Comparison of ENCODE assay signal across 1 cellular context in the genomic region with DNA sequence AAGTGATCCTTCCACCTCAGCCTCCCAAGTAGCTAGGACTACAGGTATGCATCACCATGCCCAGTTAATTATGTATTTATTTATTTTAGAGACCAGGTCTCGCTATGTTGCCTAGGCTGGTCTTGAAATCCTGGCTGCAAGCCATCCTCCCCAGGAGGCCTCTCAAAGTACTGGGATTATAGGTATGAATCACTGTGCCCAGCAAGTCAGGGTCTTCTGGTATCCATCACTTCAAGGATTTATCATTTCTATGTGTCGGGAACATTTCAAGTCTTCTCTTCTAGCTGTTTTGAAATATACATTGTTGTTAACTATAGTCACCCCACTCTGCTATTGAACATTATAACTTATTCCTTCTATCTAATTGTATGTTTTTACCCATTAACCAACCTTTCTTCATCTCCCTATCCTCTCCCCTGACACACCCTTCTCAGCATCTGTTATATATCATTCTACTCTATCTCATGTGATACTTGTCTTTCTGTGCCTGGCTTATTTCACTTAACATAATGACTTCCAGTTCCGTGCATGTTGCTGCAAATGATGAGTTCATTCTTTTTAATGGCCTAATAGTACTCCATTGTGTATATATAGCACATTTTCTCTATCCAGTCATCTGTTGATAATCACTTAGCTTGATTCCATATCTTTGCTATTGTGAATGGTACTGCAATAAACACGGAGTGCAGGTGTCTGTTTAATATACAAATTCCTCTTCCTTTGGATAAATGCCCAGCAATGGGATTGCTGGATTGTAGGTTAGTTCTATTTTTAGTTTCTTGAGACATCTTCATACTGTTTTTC.
TF ChIP-seq lines count a peak whose summit lies in the region.

No MANE protein-coding gene starts in this region.

TF ChIP-seq in HEK293, 187 proteins besides CTCF, POLR2A, EP300 and RAD21 (continued from another document and continues in another):
- TF ChIP-seq, protein P1, sequence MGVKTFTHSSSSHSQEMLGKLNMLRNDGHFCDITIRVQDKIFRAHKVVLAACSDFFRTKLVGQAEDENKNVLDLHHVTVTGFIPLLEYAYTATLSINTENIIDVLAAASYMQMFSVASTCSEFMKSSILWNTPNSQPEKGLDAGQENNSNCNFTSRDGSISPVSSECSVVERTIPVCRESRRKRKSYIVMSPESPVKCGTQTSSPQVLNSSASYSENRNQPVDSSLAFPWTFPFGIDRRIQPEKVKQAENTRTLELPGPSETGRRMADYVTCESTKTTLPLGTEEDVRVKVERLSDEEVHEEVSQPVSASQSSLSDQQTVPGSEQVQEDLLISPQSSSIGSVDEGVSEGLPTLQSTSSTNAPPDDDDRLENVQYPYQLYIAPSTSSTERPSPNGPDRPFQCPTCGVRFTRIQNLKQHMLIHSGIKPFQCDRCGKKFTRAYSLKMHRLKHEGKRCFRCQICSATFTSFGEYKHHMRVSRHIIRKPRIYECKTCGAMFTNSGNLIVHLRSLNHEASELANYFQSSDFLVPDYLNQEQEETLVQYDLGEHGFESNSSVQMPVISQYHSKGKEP (tag by site-specific recombination; IDR thresholded peaks at IDR 0.05) = peak; percentile 92
- no peak for TF ChIP-seq SALL2 (tag by site-specific recombination; IDR thresholded peaks at IDR 0.05; ENCODE audit: borderline replicate concordance)
- TF ChIP-seq, protein P2, sequence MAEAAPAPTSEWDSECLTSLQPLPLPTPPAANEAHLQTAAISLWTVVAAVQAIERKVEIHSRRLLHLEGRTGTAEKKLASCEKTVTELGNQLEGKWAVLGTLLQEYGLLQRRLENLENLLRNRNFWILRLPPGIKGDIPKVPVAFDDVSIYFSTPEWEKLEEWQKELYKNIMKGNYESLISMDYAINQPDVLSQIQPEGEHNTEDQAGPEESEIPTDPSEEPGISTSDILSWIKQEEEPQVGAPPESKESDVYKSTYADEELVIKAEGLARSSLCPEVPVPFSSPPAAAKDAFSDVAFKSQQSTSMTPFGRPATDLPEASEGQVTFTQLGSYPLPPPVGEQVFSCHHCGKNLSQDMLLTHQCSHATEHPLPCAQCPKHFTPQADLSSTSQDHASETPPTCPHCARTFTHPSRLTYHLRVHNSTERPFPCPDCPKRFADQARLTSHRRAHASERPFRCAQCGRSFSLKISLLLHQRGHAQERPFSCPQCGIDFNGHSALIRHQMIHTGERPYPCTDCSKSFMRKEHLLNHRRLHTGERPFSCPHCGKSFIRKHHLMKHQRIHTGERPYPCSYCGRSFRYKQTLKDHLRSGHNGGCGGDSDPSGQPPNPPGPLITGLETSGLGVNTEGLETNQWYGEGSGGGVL (tag by site-specific recombination; IDR thresholded peaks at IDR 0.05) = 0 out of 2 replicates have a peak, but pooled peaks have one; percentile 22
- TF ChIP-seq, protein P3, sequence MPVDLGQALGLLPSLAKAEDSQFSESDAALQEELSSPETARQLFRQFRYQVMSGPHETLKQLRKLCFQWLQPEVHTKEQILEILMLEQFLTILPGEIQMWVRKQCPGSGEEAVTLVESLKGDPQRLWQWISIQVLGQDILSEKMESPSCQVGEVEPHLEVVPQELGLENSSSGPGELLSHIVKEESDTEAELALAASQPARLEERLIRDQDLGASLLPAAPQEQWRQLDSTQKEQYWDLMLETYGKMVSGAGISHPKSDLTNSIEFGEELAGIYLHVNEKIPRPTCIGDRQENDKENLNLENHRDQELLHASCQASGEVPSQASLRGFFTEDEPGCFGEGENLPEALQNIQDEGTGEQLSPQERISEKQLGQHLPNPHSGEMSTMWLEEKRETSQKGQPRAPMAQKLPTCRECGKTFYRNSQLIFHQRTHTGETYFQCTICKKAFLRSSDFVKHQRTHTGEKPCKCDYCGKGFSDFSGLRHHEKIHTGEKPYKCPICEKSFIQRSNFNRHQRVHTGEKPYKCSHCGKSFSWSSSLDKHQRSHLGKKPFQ (tag by site-specific recombination; IDR thresholded peaks at IDR 0.05) = 0 out of 2 replicates have a peak, but pooled peaks have one; percentile 35
- TF ChIP-seq, protein P4, sequence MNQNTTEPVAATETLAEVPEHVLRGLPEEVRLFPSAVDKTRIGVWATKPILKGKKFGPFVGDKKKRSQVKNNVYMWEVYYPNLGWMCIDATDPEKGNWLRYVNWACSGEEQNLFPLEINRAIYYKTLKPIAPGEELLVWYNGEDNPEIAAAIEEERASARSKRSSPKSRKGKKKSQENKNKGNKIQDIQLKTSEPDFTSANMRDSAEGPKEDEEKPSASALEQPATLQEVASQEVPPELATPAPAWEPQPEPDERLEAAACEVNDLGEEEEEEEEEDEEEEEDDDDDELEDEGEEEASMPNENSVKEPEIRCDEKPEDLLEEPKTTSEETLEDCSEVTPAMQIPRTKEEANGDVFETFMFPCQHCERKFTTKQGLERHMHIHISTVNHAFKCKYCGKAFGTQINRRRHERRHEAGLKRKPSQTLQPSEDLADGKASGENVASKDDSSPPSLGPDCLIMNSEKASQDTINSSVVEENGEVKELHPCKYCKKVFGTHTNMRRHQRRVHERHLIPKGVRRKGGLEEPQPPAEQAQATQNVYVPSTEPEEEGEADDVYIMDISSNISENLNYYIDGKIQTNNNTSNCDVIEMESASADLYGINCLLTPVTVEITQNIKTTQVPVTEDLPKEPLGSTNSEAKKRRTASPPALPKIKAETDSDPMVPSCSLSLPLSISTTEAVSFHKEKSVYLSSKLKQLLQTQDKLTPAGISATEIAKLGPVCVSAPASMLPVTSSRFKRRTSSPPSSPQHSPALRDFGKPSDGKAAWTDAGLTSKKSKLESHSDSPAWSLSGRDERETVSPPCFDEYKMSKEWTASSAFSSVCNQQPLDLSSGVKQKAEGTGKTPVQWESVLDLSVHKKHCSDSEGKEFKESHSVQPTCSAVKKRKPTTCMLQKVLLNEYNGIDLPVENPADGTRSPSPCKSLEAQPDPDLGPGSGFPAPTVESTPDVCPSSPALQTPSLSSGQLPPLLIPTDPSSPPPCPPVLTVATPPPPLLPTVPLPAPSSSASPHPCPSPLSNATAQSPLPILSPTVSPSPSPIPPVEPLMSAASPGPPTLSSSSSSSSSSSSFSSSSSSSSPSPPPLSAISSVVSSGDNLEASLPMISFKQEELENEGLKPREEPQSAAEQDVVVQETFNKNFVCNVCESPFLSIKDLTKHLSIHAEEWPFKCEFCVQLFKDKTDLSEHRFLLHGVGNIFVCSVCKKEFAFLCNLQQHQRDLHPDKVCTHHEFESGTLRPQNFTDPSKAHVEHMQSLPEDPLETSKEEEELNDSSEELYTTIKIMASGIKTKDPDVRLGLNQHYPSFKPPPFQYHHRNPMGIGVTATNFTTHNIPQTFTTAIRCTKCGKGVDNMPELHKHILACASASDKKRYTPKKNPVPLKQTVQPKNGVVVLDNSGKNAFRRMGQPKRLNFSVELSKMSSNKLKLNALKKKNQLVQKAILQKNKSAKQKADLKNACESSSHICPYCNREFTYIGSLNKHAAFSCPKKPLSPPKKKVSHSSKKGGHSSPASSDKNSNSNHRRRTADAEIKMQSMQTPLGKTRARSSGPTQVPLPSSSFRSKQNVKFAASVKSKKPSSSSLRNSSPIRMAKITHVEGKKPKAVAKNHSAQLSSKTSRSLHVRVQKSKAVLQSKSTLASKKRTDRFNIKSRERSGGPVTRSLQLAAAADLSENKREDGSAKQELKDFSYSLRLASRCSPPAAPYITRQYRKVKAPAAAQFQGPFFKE (tag by site-specific recombination; IDR thresholded peaks at IDR 0.05; ENCODE audit: borderline replicate concordance) = no peak
- TF ChIP-seq ZNF521 (tag by site-specific recombination; IDR thresholded peaks at IDR 0.05) = no peak
- no peak for TF ChIP-seq YY1 (tag by site-specific recombination; IDR thresholded peaks at IDR 0.05)
- 0 out of 2 replicates have a peak, but pooled peaks have one; percentile 40 for TF ChIP-seq ZXDB (tag by site-specific recombination; IDR thresholded peaks at IDR 0.05)
- TF ChIP-seq, protein P5, sequence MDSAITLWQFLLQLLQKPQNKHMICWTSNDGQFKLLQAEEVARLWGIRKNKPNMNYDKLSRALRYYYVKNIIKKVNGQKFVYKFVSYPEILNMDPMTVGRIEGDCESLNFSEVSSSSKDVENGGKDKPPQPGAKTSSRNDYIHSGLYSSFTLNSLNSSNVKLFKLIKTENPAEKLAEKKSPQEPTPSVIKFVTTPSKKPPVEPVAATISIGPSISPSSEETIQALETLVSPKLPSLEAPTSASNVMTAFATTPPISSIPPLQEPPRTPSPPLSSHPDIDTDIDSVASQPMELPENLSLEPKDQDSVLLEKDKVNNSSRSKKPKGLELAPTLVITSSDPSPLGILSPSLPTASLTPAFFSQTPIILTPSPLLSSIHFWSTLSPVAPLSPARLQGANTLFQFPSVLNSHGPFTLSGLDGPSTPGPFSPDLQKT (IDR thresholded peaks at IDR 0.05; ENCODE audit: borderline replicate concordance, low read depth, low read length) = no peak
- TF ChIP-seq, protein P6, sequence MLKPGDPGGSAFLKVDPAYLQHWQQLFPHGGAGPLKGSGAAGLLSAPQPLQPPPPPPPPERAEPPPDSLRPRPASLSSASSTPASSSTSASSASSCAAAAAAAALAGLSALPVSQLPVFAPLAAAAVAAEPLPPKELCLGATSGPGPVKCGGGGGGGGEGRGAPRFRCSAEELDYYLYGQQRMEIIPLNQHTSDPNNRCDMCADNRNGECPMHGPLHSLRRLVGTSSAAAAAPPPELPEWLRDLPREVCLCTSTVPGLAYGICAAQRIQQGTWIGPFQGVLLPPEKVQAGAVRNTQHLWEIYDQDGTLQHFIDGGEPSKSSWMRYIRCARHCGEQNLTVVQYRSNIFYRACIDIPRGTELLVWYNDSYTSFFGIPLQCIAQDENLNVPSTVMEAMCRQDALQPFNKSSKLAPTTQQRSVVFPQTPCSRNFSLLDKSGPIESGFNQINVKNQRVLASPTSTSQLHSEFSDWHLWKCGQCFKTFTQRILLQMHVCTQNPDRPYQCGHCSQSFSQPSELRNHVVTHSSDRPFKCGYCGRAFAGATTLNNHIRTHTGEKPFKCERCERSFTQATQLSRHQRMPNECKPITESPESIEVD (tag by site-specific recombination; IDR thresholded peaks at IDR 0.05) = 0 out of 2 replicates have a peak, but pooled peaks have one; percentile 26
- TF ChIP-seq KLF1 (tag by site-specific recombination; IDR thresholded peaks at IDR 0.05) = peak; percentile 70
- TF ChIP-seq WT1 (tag by site-specific recombination; IDR thresholded peaks at IDR 0.05) = peak; percentile 85
- TF ChIP-seq ZNF76 (tag by site-specific recombination; IDR thresholded peaks at IDR 0.05; ENCODE audit: borderline replicate concordance, low read depth) = no peak
- TF ChIP-seq ZNF366 (tag by site-specific recombination; conservative IDR thresholded peaks at IDR 0.05) = peak; percentile 82
- TF ChIP-seq ZNF623 (tag by site-specific recombination; IDR thresholded peaks at IDR 0.05) = 0 out of 2 replicates have a peak, but pooled peaks have one; percentile 8
- peak; percentile 12 for TF ChIP-seq ZNF558 (tag by site-specific recombination; IDR thresholded peaks at IDR 0.05)
- TF ChIP-seq, protein P7, sequence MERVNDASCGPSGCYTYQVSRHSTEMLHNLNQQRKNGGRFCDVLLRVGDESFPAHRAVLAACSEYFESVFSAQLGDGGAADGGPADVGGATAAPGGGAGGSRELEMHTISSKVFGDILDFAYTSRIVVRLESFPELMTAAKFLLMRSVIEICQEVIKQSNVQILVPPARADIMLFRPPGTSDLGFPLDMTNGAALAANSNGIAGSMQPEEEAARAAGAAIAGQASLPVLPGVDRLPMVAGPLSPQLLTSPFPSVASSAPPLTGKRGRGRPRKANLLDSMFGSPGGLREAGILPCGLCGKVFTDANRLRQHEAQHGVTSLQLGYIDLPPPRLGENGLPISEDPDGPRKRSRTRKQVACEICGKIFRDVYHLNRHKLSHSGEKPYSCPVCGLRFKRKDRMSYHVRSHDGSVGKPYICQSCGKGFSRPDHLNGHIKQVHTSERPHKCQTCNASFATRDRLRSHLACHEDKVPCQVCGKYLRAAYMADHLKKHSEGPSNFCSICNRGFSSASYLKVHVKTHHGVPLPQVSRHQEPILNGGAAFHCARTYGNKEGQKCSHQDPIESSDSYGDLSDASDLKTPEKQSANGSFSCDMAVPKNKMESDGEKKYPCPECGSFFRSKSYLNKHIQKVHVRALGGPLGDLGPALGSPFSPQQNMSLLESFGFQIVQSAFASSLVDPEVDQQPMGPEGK (tag by site-specific recombination; IDR thresholded peaks at IDR 0.05) = peak; percentile 41; the same call in 1 of the 2 replicates
- TF ChIP-seq ZNF701 (tag by site-specific recombination; IDR thresholded peaks at IDR 0.05) = no peak
- TF ChIP-seq, protein P8, sequence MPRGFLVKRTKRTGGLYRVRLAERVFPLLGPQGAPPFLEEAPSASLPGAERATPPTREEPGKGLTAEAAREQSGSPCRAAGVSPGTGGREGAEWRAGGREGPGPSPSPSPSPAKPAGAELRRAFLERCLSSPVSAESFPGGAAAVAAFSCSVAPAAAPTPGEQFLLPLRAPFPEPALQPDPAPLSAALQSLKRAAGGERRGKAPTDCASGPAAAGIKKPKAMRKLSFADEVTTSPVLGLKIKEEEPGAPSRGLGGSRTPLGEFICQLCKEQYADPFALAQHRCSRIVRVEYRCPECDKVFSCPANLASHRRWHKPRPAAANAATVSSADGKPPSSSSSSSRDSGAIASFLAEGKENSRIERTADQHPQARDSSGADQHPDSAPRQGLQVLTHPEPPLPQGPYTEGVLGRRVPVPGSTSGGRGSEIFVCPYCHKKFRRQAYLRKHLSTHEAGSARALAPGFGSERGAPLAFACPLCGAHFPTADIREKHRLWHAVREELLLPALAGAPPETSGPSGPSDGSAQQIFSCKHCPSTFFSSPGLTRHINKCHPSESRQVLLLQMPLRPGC (tag by site-specific recombination; IDR thresholded peaks at IDR 0.05) = peak; percentile 95
- TF ChIP-seq ZNF549 (tag by site-specific recombination; IDR thresholded peaks at IDR 0.05) = no peak
- TF ChIP-seq, protein P9, sequence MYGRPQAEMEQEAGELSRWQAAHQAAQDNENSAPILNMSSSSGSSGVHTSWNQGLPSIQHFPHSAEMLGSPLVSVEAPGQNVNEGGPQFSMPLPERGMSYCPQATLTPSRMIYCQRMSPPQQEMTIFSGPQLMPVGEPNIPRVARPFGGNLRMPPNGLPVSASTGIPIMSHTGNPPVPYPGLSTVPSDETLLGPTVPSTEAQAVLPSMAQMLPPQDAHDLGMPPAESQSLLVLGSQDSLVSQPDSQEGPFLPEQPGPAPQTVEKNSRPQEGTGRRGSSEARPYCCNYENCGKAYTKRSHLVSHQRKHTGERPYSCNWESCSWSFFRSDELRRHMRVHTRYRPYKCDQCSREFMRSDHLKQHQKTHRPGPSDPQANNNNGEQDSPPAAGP (tag by site-specific recombination; IDR thresholded peaks at IDR 0.05) = peak; percentile 50; the same call in 1 of the 2 replicates
- TF ChIP-seq BCL11A (tag by site-specific recombination; IDR thresholded peaks at IDR 0.05; ENCODE audit: low read depth) = peak; percentile 87
- TF ChIP-seq, protein P10, sequence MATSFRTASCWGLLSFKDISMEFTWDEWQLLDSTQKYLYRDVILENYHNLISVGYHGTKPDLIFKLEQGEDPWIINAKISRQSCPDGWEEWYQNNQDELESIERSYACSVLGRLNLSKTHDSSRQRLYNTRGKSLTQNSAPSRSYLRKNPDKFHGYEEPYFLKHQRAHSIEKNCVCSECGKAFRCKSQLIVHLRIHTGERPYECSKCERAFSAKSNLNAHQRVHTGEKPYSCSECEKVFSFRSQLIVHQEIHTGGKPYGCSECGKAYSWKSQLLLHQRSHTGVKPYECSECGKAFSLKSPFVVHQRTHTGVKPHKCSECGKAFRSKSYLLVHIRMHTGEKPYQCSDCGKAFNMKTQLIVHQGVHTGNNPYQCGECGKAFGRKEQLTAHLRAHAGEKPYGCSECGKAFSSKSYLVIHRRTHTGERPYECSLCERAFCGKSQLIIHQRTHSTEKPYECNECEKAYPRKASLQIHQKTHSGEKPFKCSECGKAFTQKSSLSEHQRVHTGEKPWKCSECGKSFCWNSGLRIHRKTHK (tag by site-specific recombination; IDR thresholded peaks at IDR 0.05) = no peak
- peak; percentile 34; the same call in 1 of the 2 replicates for TF ChIP-seq ZNF843 (tag by site-specific recombination; IDR thresholded peaks at IDR 0.05)
- TF ChIP-seq OSR2 (tag by site-specific recombination; IDR thresholded peaks at IDR 0.05) = peak; percentile 85
- peak; percentile 100 for TF ChIP-seq ZNF146 (tag by site-specific recombination; IDR thresholded peaks at IDR 0.05)
- peak; percentile 40; the same call in 1 of the 2 replicates for TF ChIP-seq ZNF394 (tag by site-specific recombination; IDR thresholded peaks at IDR 0.05; ENCODE audit: borderline replicate concordance)
- peak; percentile 31; the same call in 1 of the 2 replicates for TF ChIP-seq ZNF501 (tag by site-specific recombination; IDR thresholded peaks at IDR 0.05)
